10 cellular contexts compared by ENCODE assay signal in genomic region chr13:44758595-44759221, GRCh38.
DNase-seq lines count a peak whose midpoint lies in the region; ATAC-seq and FAIRE-seq lines count a peak whose summit lies in the region.
"Had no signal": no experiment of that assay in that cellular context is flagged by ENCODE, and none has a peak within 500 bp of the region (broad histone marks: within the 10 kb centered on the region; RNA-seq: fewer than 3 reads in every experiment).

No MANE protein-coding gene starts in this region.

- no peak overlapping the region for H3K27ac Mint-ChIP-seq in T-helper 2 cell treated with Interferon-gamma antibody and Interleukin-4, amounts not matched to agents 5 μg/mL and 100 μg/mL, for 36 hours

- H3K4me3 Mint-ChIP-seq in T-helper 2 cell treated with Interferon-gamma antibody and Interleukin-4, amounts not matched to agents 5 μg/mL and 100 μg/mL, for 36 hours = no peak overlapping the region

- no peaks in the 10 kb centered on the region for H3K36me3 Mint-ChIP-seq in T-helper 2 cell treated with Interferon-gamma antibody and Interleukin-4, amounts not matched to agents 5 μg/mL and 100 μg/mL, for 36 hours (ENCODE audit: low read depth)

- no peaks in the 10 kb centered on the region for H3K9me3 Mint-ChIP-seq in T-helper 2 cell treated with Interferon-gamma antibody and Interleukin-4, amounts not matched to agents 5 μg/mL and 100 μg/mL, for 36 hours

- peak; percentile 21 for DNase-seq in T-helper 2 cell treated with Interferon-gamma antibody and Interleukin-4, amounts not matched to agents 5 μg/mL and 100 μg/mL, for 36 hours (ENCODE audit: low spot score)
- no peak for DNase-seq in T-helper 2 cell
- peak; percentile 75 for DNase-seq in RCC 7860 (ENCODE audit: low spot score)
- peak; percentile 83 for DNase-seq in fibroblast of peridontal ligament (ENCODE audit: extremely low read depth)
- peak in 2 of 3 donors; percentile 15 to 16 for DNase-seq in stimulated activated CD4-positive, alpha-beta T cell treated with anti-CD3 and anti-CD28 coated beads, TNF-alpha, amount 100 ng/mL, for 48 hours (ENCODE audit: low read depth in 3 of 3)
- no peak for DNase-seq in Ammon's horn (ENCODE audit: low spot score)
- no peak for DNase-seq in germinal center (ENCODE audit: low spot score)

- no peaks in the 10 kb centered on the region for H3K27me3 Mint-ChIP-seq in T-helper 2 cell treated with Interferon-gamma antibody and Interleukin-4, amounts not matched to agents 5 μg/mL and 100 μg/mL, for 36 hours (ENCODE audit: low read depth)

- ATAC-seq in GM21526 (IDR thresholded peaks at IDR 0.05; ENCODE audit: low FRiP score, unreplicated experiment) = no peak
- ATAC-seq: K562 had no signal

- no peaks in the 10 kb centered on the region for H3K4me1 Mint-ChIP-seq in T-helper 2 cell treated with Interferon-gamma antibody and Interleukin-4, amounts not matched to agents 5 μg/mL and 100 μg/mL, for 36 hours (ENCODE audit: low read depth)

- peak; percentile 65 for FAIRE-seq in RCC 7860 (lab: Jason Lieb, UNC)
- FAIRE-seq: colon, K562 had no signal

Comparison
In these comparisons a context has a peak if more than half of its experiments do, and no peak if none do; other contexts are left out.
1. DNase-seq: peak in T-helper 2 cell treated with Interferon-gamma antibody and Interleukin-4, amounts not matched to agents 5 μg/mL and 100 μg/mL, for 36 hours (single experiment), RCC 7860 (single experiment), fibroblast of peridontal ligament (single experiment) and stimulated activated CD4-positive, alpha-beta T cell treated with anti-CD3 and anti-CD28 coated beads, TNF-alpha, amount 100 ng/mL, for 48 hours (2 of 3); none in T-helper 2 cell (0 of 5), Ammon's horn (single experiment) and germinal center (single experiment).